ENCODE assay signal across 15 cellular contexts in genomic region chr6:26141378-26141901, GRCh38. TPM values are rescaled to one million over a fixed set of nuclear protein-coding genes. Genes with fewer than 3 reads are reported as not detected.
A peak's percentile ranks its signal among the peaks of the same experiment; 100 is the strongest.
DNase-seq lines count a peak whose midpoint lies in the region; ATAC-seq, FAIRE-seq and TF ChIP-seq lines count a peak whose summit lies in the region.
"Had no signal": no experiment of that assay in that cellular context is flagged by ENCODE, and none has a peak within 500 bp of the region (broad histone marks: within the 10 kb centered on the region; RNA-seq: fewer than 3 reads in every experiment).

No MANE protein-coding gene starts in this region.

- H3K36me3 ChIP-seq in A673 (ENCODE audit: insufficient read depth, low read length, poor library complexity, severe bottlenecking) (no peaks in the 10 kb centered on the region), neural progenitor cell (no peaks in the 10 kb centered on the region)

- no peak for TF ChIP-seq CTCF in A673 (conservative IDR thresholded peaks at IDR 0.05; ENCODE audit: low read depth, low read length)
- no peak for TF ChIP-seq CTCF in fibroblast of pulmonary artery (IDR thresholded peaks at IDR 0.05; ENCODE audit: low read length, missing control alignments)
- no peak for TF ChIP-seq CTCF in neural progenitor cell (IDR thresholded peaks at IDR 0.05)

- no peaks in the 10 kb centered on the region for H3F3A ChIP-seq in neural progenitor cell (ENCODE audit: low read depth)

- H3K27ac ChIP-seq in A673 (ENCODE audit: low read depth, low read length, poor library complexity, severe bottlenecking) = peak overlapping the region; percentile 96
- H3K27ac ChIP-seq in neural progenitor cell = no peak overlapping the region

- H3K4me3 ChIP-seq in A673 (ENCODE audit: low read depth, low read length, poor library complexity, severe bottlenecking) = no peak overlapping the region
- H3K4me3 ChIP-seq in fibroblast of pulmonary artery (replicated peaks; ENCODE audit: low read depth, low read length) = no peak overlapping the region
- no peak overlapping the region for H3K4me3 ChIP-seq in neural progenitor cell

- CTCF ChIA-PET in A673 (lab: Charles Lee) = no interaction called here

- no peaks in the 10 kb centered on the region for H4K20me1 ChIP-seq in neural progenitor cell (ENCODE audit: low read depth)

- intact Hi-C loops in A673 (cut with micrococcal nuclease; ENCODE audit: unreplicated experiment) = no loop called here

- peaks cover 39% of the 10 kb centered on the region for H3K4me1 Mint-ChIP-seq in neural progenitor cell

- H3K79me2 ChIP-seq in neural progenitor cell (ENCODE audit: low read depth) = no peaks in the 10 kb centered on the region

- peak overlapping the region; percentile 90 for H3K27ac Mint-ChIP-seq in neural progenitor cell

- FAIRE-seq in urothelium cell line (lab: Jason Lieb, UNC) = no peak
- FAIRE-seq: TTC549 had no signal

- peaks cover 2% of the 10 kb centered on the region for H3K27me3 Mint-ChIP-seq in neural progenitor cell (ENCODE audit: insufficient read depth, low read depth)

- peak overlapping the region; percentile 55 for H3K4me3 Mint-ChIP-seq in neural progenitor cell

- no TSS peak for BruUV-seq in A673 (replicated peaks; lab: Mats Ljungman, UMichigan)

- H3K4me1 ChIP-seq in A673 (ENCODE audit: insufficient read depth, low read length, poor library complexity, severe bottlenecking) (peaks cover 41% of the 10 kb centered on the region), neural progenitor cell (peaks cover 24% of the 10 kb centered on the region)

- H3K9me3 ChIP-seq in A673 (ENCODE audit: low read depth, low read length, poor library complexity, severe bottlenecking) (no peaks in the 10 kb centered on the region), neural progenitor cell (ENCODE audit: low read depth) (no peaks in the 10 kb centered on the region)

- no peak overlapping the region for H2AFZ ChIP-seq in neural progenitor cell (replicated peaks)

- ATAC-seq in GM21825 (IDR thresholded peaks at IDR 0.05; ENCODE audit: unreplicated experiment) = no peak

- no peaks in the 10 kb centered on the region for H3K36me3 Mint-ChIP-seq in neural progenitor cell

- H3K4me2 ChIP-seq in neural progenitor cell = peak overlapping the region; percentile 14

- POLR2A ChIA-PET in A673 (lab: Charles Lee; ENCODE audit: low non-redundant PET) = interaction anchor here (0.6 kb wide), 1 partner anchor 17 kb away, joined by 20 read pairs; no protein-coding TSS in a partner anchor

- no peak for DNase-seq in A673 (ENCODE audit: low spot score)
- peak; percentile 12 for DNase-seq in NCI-H345 (lab: John Stamatoyannopoulos, UW)
- peak; percentile 32 for DNase-seq in fibroblast of pulmonary artery (ENCODE audit: low read depth)
- DNase-seq in neural progenitor cell (ENCODE audit: low spot score) = no peak
- DNase-seq in activated gamma-delta T cell (lab: John Stamatoyannopoulos, UW) = no peak
- DNase-seq in 8988T = no peak
- DNase-seq in urothelium cell line (ENCODE audit: low spot score) = no peak
- DNase-seq: activated CD8-positive, alpha-beta memory T cell treated with anti-CD3 and anti-CD28 coated beads for 24 hours; activated gamma-delta T cell treated with Interleukin-2 at 50 U/mL for 16 hours; AML-193; DND-41; MM.1S; NCI-H526 treated with DMSO at 0.1 percent for 48 hours had no signal

- H3K27me3 ChIP-seq in A673 (replicated peaks; ENCODE audit: insufficient read depth, low read depth, low read length, poor library complexity) (no peaks in the 10 kb centered on the region), neural progenitor cell (no peaks in the 10 kb centered on the region)

- H3K9ac ChIP-seq in neural progenitor cell = no peak overlapping the region

- H3K9me3 Mint-ChIP-seq in neural progenitor cell = no peaks in the 10 kb centered on the region

RNA-seq across cellular contexts. Expression of gene HFE, which starts 54.2 kb away (rescaled TPM):
- total RNA-seq in A673 (2021) (7.8 and 11.5 TPM in 2 replicates), neural progenitor cell (ENCODE audit: low replicate concordance) (0.43 and 1.5 TPM in 2 replicates)

Comparison
In these comparisons a context has a peak if more than half of its experiments do, and no peak if none do; other contexts are left out.
1. DNase-seq: peak in NCI-H345 (single experiment) and fibroblast of pulmonary artery (single experiment); none in A673 (single experiment), neural progenitor cell (single experiment), activated gamma-delta T cell (single experiment), 8988T (single experiment) and urothelium cell line (single experiment).